In the genomic region with DNA sequence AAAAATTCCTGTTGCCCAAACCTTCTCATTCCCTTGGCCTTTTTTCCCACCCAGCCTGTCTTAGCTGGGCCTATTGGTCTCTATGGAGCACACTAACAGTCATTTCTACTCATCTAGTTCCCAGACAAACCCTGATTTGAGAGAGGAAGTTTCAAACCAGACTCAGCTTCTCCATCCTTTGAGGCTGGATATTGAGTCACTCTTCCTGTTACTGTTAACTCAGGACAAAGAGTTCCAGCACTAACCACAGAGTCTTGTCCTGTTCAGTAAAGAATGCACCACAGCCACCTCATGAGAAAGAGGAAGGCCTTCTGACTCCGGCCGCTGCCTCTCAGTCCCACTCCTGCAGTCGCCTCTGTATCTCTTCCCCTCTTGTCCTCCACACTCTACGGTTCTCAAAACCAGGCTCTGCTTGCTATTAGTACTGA, we compare ENCODE assay signal across 9 cellular contexts.
DNase-seq lines count a peak whose midpoint lies in the region; ATAC-seq and TF ChIP-seq lines count a peak whose summit lies in the region.
"Had no signal": no experiment of that assay in that cellular context is flagged by ENCODE, and none has a peak within 500 bp of the region (broad histone marks: within the 10 kb centered on the region; RNA-seq: fewer than 3 reads in every experiment).

No MANE protein-coding gene starts in this region.

- ATAC-seq in PC-3 (peak; percentile 91), GM21515 (IDR thresholded peaks at IDR 0.05; ENCODE audit: unreplicated experiment) (no peak)

- CTCF ChIA-PET in PC-3 (lab: Charles Lee) (interaction anchor here (1.0 kb wide), 1 partner anchor 336 kb away, joined by 3 read pairs; no protein-coding TSS in a partner anchor), A673 (lab: Charles Lee) (no interaction called here)

- TF ChIP-seq CTCF in PC-3 (conservative IDR thresholded peaks at IDR 0.05; ENCODE audit: low read depth, low read length), result no peak
- TF ChIP-seq CTCF in fibroblast of lung (conservative IDR thresholded peaks at IDR 0.05 in 1 of 2, IDR thresholded peaks at IDR 0.05 in 1 of 2; ENCODE audit: low read depth in 1 of 2, low read length in 2 of 2), result no peak
- TF ChIP-seq CTCF in parathyroid adenoma (IDR thresholded peaks at IDR 0.05), result no peak
- TF ChIP-seq CTCF in A673 (conservative IDR thresholded peaks at IDR 0.05; ENCODE audit: low read depth, low read length), result no peak

- H3K79me2 ChIP-seq in PC-3 (ENCODE audit: low read length) (no peaks in the 10 kb centered on the region), fibroblast of lung (ENCODE audit: control insufficient read depth, insufficient read depth, low read length) (no peaks in the 10 kb centered on the region), parathyroid adenoma (no peaks in the 10 kb centered on the region)

- peak overlapping the region; percentile 27; the same call in 1 of the 2 replicates for H2AFZ ChIP-seq in PC-3 (ENCODE audit: low read length)
- H2AFZ ChIP-seq in fibroblast of lung (ENCODE audit: low read length), result peak overlapping the region; percentile 1
- H2AFZ ChIP-seq in parathyroid adenoma, result no peak overlapping the region

- BruUV-seq in PC-3 (replicated peaks; lab: Mats Ljungman, UMichigan), result no TSS peak
- no TSS peak for BruUV-seq in A673 (replicated peaks; lab: Mats Ljungman, UMichigan)

- no peaks in the 10 kb centered on the region for H3K27me3 ChIP-seq in PC-3 (ENCODE audit: low read length)
- H3K27me3 ChIP-seq in fibroblast of lung (ENCODE audit: control insufficient read depth, insufficient read depth, low read length), result no peaks in the 10 kb centered on the region
- H3K27me3 ChIP-seq in parathyroid adenoma (ENCODE audit: control insufficient read depth, insufficient read depth, low read length), result no peaks in the 10 kb centered on the region
- H3K27me3 ChIP-seq in A673 (replicated peaks; ENCODE audit: insufficient read depth, low read depth, low read length, poor library complexity), result no peaks in the 10 kb centered on the region

- H3K36me3 ChIP-seq in PC-3 (ENCODE audit: low read depth, low read length), result no peaks in the 10 kb centered on the region; the same call in 1 of the 2 replicates
- H3K36me3 ChIP-seq in fibroblast of lung (ENCODE audit: control insufficient read depth, insufficient read depth, low read length), result no peaks in the 10 kb centered on the region
- no peaks in the 10 kb centered on the region for H3K36me3 ChIP-seq in parathyroid adenoma (ENCODE audit: control insufficient read depth, insufficient read depth, low read length)
- H3K36me3 ChIP-seq in A673 (ENCODE audit: insufficient read depth, low read length, poor library complexity, severe bottlenecking), result no peaks in the 10 kb centered on the region

- H3K9me2 ChIP-seq in PC-3 (replicated peaks; ENCODE audit: low read length), result no peaks in the 10 kb centered on the region

- H3K27ac ChIP-seq in PC-3 (ENCODE audit: low read length), result peak overlapping the region; percentile 86
- H3K27ac ChIP-seq in fibroblast of lung (ENCODE audit: insufficient read depth, low read length), result no peak overlapping the region
- peak overlapping the region; percentile 47 for H3K27ac ChIP-seq in parathyroid adenoma
- H3K27ac ChIP-seq in A673 (ENCODE audit: low read depth, low read length, poor library complexity, severe bottlenecking), result no peak overlapping the region

- H4K20me1 ChIP-seq in PC-3 (ENCODE audit: low read length) (no peaks in the 10 kb centered on the region), fibroblast of lung (ENCODE audit: control insufficient read depth, extremely low read depth, insufficient read depth, low read length) (no peaks in the 10 kb centered on the region)

- H3K9ac ChIP-seq in PC-3 (ENCODE audit: low read length) (peak overlapping the region; percentile 41), fibroblast of lung (ENCODE audit: insufficient read depth, low read length) (no peak overlapping the region), parathyroid adenoma (no peak overlapping the region)

- H3K4me1 ChIP-seq in PC-3 (ENCODE audit: insufficient read depth, low read length), result peaks cover 38% of the 10 kb centered on the region
- H3K4me1 ChIP-seq in fibroblast of lung (ENCODE audit: control insufficient read depth, extremely low read depth, insufficient read depth, low read length), result peaks cover 2% of the 10 kb centered on the region
- H3K4me1 ChIP-seq in parathyroid adenoma, result no peaks in the 10 kb centered on the region
- peaks cover 17% of the 10 kb centered on the region for H3K4me1 ChIP-seq in A673 (ENCODE audit: insufficient read depth, low read length, poor library complexity, severe bottlenecking)

- intact Hi-C loops in PC-3 (cut with micrococcal nuclease), result loop anchor here (5.0 to 10.0 kb wide), 4 partner anchors 61 to 268 kb away; no protein-coding TSS in a partner anchor
- intact Hi-C loops in A673 (cut with micrococcal nuclease; ENCODE audit: unreplicated experiment), result loop anchor here (10.0 kb wide), 2 partner anchors 118 to 468 kb away; no protein-coding TSS in a partner anchor

- no peaks in the 10 kb centered on the region for H3K9me3 ChIP-seq in PC-3 (ENCODE audit: low read length)
- no peaks in the 10 kb centered on the region for H3K9me3 ChIP-seq in fibroblast of lung (ENCODE audit: control insufficient read depth, insufficient read depth, low read depth, low read length)
- H3K9me3 ChIP-seq in parathyroid adenoma (ENCODE audit: control insufficient read depth, low read length), result no peaks in the 10 kb centered on the region
- H3K9me3 ChIP-seq in A673 (ENCODE audit: low read depth, low read length, poor library complexity, severe bottlenecking), result no peaks in the 10 kb centered on the region

- POLR2A ChIA-PET in PC-3 (lab: Charles Lee; ENCODE audit: unreplicated experiment) (no interaction called here), A673 (lab: Charles Lee; ENCODE audit: low non-redundant PET) (interaction anchor here (0.9 kb wide), 1 partner anchor 161 kb away, joined by 4 read pairs; no protein-coding TSS in a partner anchor)

- H3K4me3 ChIP-seq in PC-3 (ENCODE audit: low read length), result no peak overlapping the region
- H3K4me3 ChIP-seq in fibroblast of lung (replicated peaks in 1 of 4; ENCODE audit: control extremely low read depth in 1 of 4, insufficient read depth in 1 of 4, low read depth in 3 of 4, low read length in 4 of 4), result no peak overlapping the region
- H3K4me3 ChIP-seq in parathyroid adenoma (ENCODE audit: low read depth, low read length), result no peak overlapping the region
- no peak overlapping the region for H3K4me3 ChIP-seq in A673 (ENCODE audit: low read depth, low read length, poor library complexity, severe bottlenecking)

- no peaks in the 10 kb centered on the region for H3F3A ChIP-seq in PC-3 (ENCODE audit: low read length, unreplicated experiment)

- H3K4me2 ChIP-seq in PC-3 (ENCODE audit: low read length) (peak overlapping the region; percentile 23; the same call in 1 of the 2 replicates), fibroblast of lung (ENCODE audit: extremely low read depth, insufficient read depth, low read length) (no peak overlapping the region), parathyroid adenoma (ENCODE audit: low read length) (no peak overlapping the region)

- DNase-seq in GM03348 (ENCODE audit: low spot score), result peak; percentile 75
- peak; percentile 87 for DNase-seq in PC-3
- DNase-seq in fibroblast of lung (ENCODE audit: low read depth in 2 of 2), result peak; percentile 89 to 99
- no peak for DNase-seq in A673 (ENCODE audit: low spot score)
- no peak for DNase-seq in NCI-H1105 treated with DMSO at 0.1 percent for 48 hours (lab: John Stamatoyannopoulos, UW)
- no peak for DNase-seq in superior temporal gyrus (ENCODE audit: extremely low spot score)
- DNase-seq: activated naive CD4-positive, alpha-beta T cell treated with anti-CD3 and anti-CD28 coated beads for 36 hours had no signal

Comparison
In these comparisons a context has a peak if more than half of its experiments do, and no peak if none do; other contexts are left out.
1. DNase-seq: peak in GM03348 (single experiment), PC-3 (single experiment) and fibroblast of lung (2 of 2); none in A673 (single experiment), NCI-H1105 treated with DMSO at 0.1 percent for 48 hours (single experiment) and superior temporal gyrus (single experiment).
2. H3K27ac ChIP-seq: peak in PC-3 (single experiment) and parathyroid adenoma (single experiment); none in fibroblast of lung (single experiment) and A673 (single experiment).